In genomic region chr19:33235269-33235995, GRCh38 we compare ENCODE assay signal across 1 cellular context.
TF ChIP-seq lines count a peak whose summit lies in the region.

No MANE protein-coding gene starts in this region.

TF ChIP-seq in H1, 55 proteins besides CTCF, POLR2A, EP300 and RAD21:
- TF ChIP-seq GABPA (IDR thresholded peaks at IDR 0.05; ENCODE audit: borderline replicate concordance, insufficient read depth, low read length), result peak; percentile 43; the same call in 1 of the 2 replicates
- TF ChIP-seq RNF2 (IDR thresholded peaks at IDR 0.05; ENCODE audit: borderline replicate concordance, low read depth, low read length, missing control alignments, poor library complexity, severe bottlenecking), result no peak
- no peak for TF ChIP-seq RXRA (IDR thresholded peaks at IDR 0.05; ENCODE audit: insufficient read depth, low read depth, low read length)
- no peak for TF ChIP-seq CREB1 (IDR thresholded peaks at IDR 0.05)
- TF ChIP-seq TBP (IDR thresholded peaks at IDR 0.05; ENCODE audit: low read depth, low read length), result 0 out of 2 replicates have a peak, but pooled peaks have one; percentile 32
- TF ChIP-seq TCF12 (IDR thresholded peaks at IDR 0.05; ENCODE audit: low read depth, low read length), result 0 out of 2 replicates have a peak, but pooled peaks have one; percentile 56
- no peak for TF ChIP-seq POLR2AphosphoS5 (IDR thresholded peaks at IDR 0.05; ENCODE audit: low read depth, low read length)
